In the genomic region with DNA sequence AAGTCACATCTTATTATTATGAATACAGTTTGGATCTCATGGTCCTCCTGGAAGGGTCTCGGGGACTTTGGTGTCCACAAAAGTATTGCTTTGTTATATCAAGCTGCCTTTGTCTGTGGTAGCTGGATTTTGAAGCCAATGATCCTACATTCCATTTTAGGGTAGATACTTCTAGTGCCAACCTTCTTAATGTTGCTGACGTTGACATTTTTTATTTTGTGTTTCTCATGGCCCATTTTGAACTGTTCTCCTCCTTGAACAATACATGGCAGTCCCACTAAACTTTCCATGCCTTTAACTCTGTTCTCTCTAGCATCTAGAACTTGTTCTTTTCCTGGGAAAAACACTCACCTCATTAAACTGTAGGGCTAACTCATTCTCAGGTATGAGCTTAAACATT, we compare ENCODE assay signal across 28 cellular contexts.
"Had no signal": no experiment of that assay in that cellular context is flagged by ENCODE, and none has a peak within 500 bp of the region (broad histone marks: within the 10 kb centered on the region; RNA-seq: fewer than 3 reads in every experiment).

No MANE protein-coding gene starts in this region.

- FAIRE-seq: endometrium, endothelial cell of umbilical vein, frontal cortex had no signal

- H3K79me2 ChIP-seq: hepatocyte had no signal

- H3K27me3 ChIP-seq: colonic mucosa, gastrocnemius medialis, hepatocyte had no signal

- DNase-seq: colonic mucosa; cortex of kidney; dermis blood vessel endothelial cell; dorsolateral prefrontal cortex; effector CD4-positive, alpha-beta T cell; effector CD8-positive, alpha-beta T cell; effector memory CD4-positive, alpha-beta T cell; effector memory CD8-positive, alpha-beta T cell; endodermal cell; erythroblast; esophagus squamous epithelium; foreskin fibroblast; foreskin keratinocyte; foreskin melanocyte; gastrocnemius medialis; glutamatergic neuron; head of caudate nucleus; heart left ventricle; heart right ventricle had no signal

- ATAC-seq: effector memory CD8-positive, alpha-beta T cell; esophagus mucosa; foreskin keratinocyte; gastrocnemius medialis; gastroesophageal sphincter; heart left ventricle; heart right ventricle had no signal

- H3K27ac ChIP-seq: colonic mucosa, coronary artery, dorsolateral prefrontal cortex, epithelial cell of prostate, esophagus muscularis mucosa, esophagus squamous epithelium, foreskin keratinocyte, gastrocnemius medialis, gastroesophageal sphincter, heart left ventricle, heart right ventricle, hepatocyte had no signal

- H3K4me1 ChIP-seq: colonic mucosa, foreskin keratinocyte, gastroesophageal sphincter had no signal

- H3K36me3 ChIP-seq: colonic mucosa, esophagus muscularis mucosa, esophagus squamous epithelium, gastrocnemius medialis, gastroesophageal sphincter, heart left ventricle, heart right ventricle had no signal

- H3K4me3 ChIP-seq: colonic mucosa, coronary artery, dorsolateral prefrontal cortex, esophagus muscularis mucosa, esophagus squamous epithelium, gastrocnemius medialis, gastroesophageal sphincter, heart left ventricle, heart right ventricle, hepatocyte had no signal

- H2AFZ ChIP-seq: hepatocyte had no signal

- H3K4me2 ChIP-seq: hepatocyte had no signal

- H3K9me3 ChIP-seq: colonic mucosa, esophagus muscularis mucosa, gastrocnemius medialis, heart left ventricle, heart right ventricle had no signal
